In genomic region chr5:84602371-84602771, GRCh38 we compare ENCODE assay signal across 31 cellular contexts.
DNase-seq lines count a peak whose midpoint lies in the region; ATAC-seq, FAIRE-seq and TF ChIP-seq lines count a peak whose summit lies in the region.
"Had no signal": no experiment of that assay in that cellular context is flagged by ENCODE, and none has a peak within 500 bp of the region (broad histone marks: within the 10 kb centered on the region; RNA-seq: fewer than 3 reads in every experiment).

No MANE protein-coding gene starts in this region.

- DNase-seq in MV-4-11 (lab: John Stamatoyannopoulos, UW) = peak; percentile 62
- no peak for DNase-seq in H1 (ENCODE audit: low read depth in 1 of 2, low spot score in 2 of 2)
- no peak for DNase-seq in stimulated activated naive B cell treated with anti-CD40 and anti-IgM and Interleukin-4, amounts not matched to agents 10 μg/mL and 1 μg/mL and 100 μg/mL, for 72 hours
- no peak for DNase-seq in foreskin keratinocyte
- DNase-seq in activated CD8-positive, alpha-beta memory T cell treated with anti-CD3 and anti-CD28 coated beads for 24 hours = no peak
- DNase-seq: activated CD4-positive, alpha-beta T cell treated with anti-CD3 and anti-CD28 coated beads, Interleukin-2, amount 10 ng/mL, durations not matched to agents 24 days and 14 days; activated T-cell treated with anti-CD3 and anti-CD28 coated beads, Interleukin-2, amount 50 U/mL, for 48 hours; adrenal gland; brain microvascular endothelial cell; Calu3; DND-41; foreskin melanocyte; Karpas-422; left colon; NCI-H1048; NCI-H1694; NCI-H510A treated with DMSO at 0.1 percent for 48 hours; PC-9; Right ventricle myocardium superior; stimulated activated CD4-positive, alpha-beta T cell treated with anti-CD3 and anti-CD28 coated beads, Interleukin-4, amount 100 ng/mL, for 4 hours; stimulated activated naive CD4-positive, alpha-beta T cell; testis; WERI-Rb-1 had no signal

- H3K36me3 Mint-ChIP-seq in stimulated activated naive B cell treated with anti-CD40 and anti-IgM and Interleukin-4, amounts not matched to agents 10 μg/mL and 1 μg/mL and 100 μg/mL, for 72 hours = no peaks in the 10 kb centered on the region
- H3K36me3 Mint-ChIP-seq: memory B cell had no signal

- no peak overlapping the region for H3K23ac ChIP-seq in H1 (ENCODE audit: insufficient read length)

- H3K9me3 Mint-ChIP-seq in stimulated activated naive B cell treated with anti-CD40 and anti-IgM and Interleukin-4, amounts not matched to agents 10 μg/mL and 1 μg/mL and 100 μg/mL, for 72 hours = peaks cover 0 to 4% of the 10 kb centered on the region in 2 donors
- H3K9me3 Mint-ChIP-seq: activated CD4-positive, alpha-beta T cell treated with anti-CD3 and anti-CD28 coated beads, Interleukin-2, amount 10 ng/mL, durations not matched to agents 24 days and 14 days had no signal

- H3K23me2 ChIP-seq in H1 (ENCODE audit: low read depth, low read length) = no peaks in the 10 kb centered on the region

- no peak overlapping the region for H3K4me3 Mint-ChIP-seq in stimulated activated naive B cell treated with anti-CD40 and anti-IgM and Interleukin-4, amounts not matched to agents 10 μg/mL and 1 μg/mL and 100 μg/mL, for 72 hours
- H3K4me3 Mint-ChIP-seq: activated CD4-positive, alpha-beta T cell treated with anti-CD3 and anti-CD28 coated beads, Interleukin-2, amount 10 ng/mL, durations not matched to agents 24 days and 14 days; memory B cell had no signal

- peaks cover 0 to under 1% (median 0%) of the 10 kb centered on the region in 4 experiments; a peak in 2 of 8 replicates for H3K36me3 ChIP-seq in H1 (ENCODE audit: control insufficient read depth in 2 of 4, insufficient read depth in 4 of 4, low read length in 3 of 4)
- H3K36me3 ChIP-seq: adrenal gland, brain microvascular endothelial cell, prostate gland, WERI-Rb-1 had no signal

- H3K79me2 ChIP-seq in H1 (ENCODE audit: control insufficient read depth in 1 of 2, insufficient read depth in 2 of 2, low read length in 2 of 2) = no peaks in the 10 kb centered on the region

- H2BK20ac ChIP-seq in H1 (ENCODE audit: low read length) = no peak overlapping the region

- H3K56ac ChIP-seq in H1 (replicated peaks; ENCODE audit: insufficient read length, low read depth, low read length) = no peak overlapping the region

- 67% methylated on average over 1 of the region's 1 CpG; no CpG with 5 or more reads in 1 of the 2 experiments for WGBS in H1 (ENCODE audit: extremely low coverage in 1 of 2, insufficient coverage in 1 of 2, insufficient read length in 1 of 2, insufficient replicate concordance in 2 of 2, low coverage in 1 of 2, low lambda C conversion rate in 2 of 2, missing lambda C conversion rate in 1 of 2), 2 experiments

- no peak overlapping the region for H3K4me3 ChIP-seq in H1 (ENCODE audit: extremely low read depth in 1 of 4, insufficient read depth in 2 of 4, low read depth in 3 of 4, low read length in 4 of 4)
- H3K4me3 ChIP-seq: adrenal gland, PC-9, prostate gland, testis had no signal

- H4K20me1 ChIP-seq in H1 (replicated peaks in 1 of 2; ENCODE audit: control insufficient read depth in 1 of 2, insufficient read depth in 2 of 2, low read length in 2 of 2) = no peaks in the 10 kb centered on the region

- H3K27me3 ChIP-seq in H1 (replicated peaks in 1 of 4; ENCODE audit: control insufficient read depth in 3 of 4, extremely low read depth in 1 of 4, insufficient read depth in 3 of 4, low read length in 3 of 4) (no peaks in the 10 kb centered on the region), foreskin keratinocyte (no peaks in the 10 kb centered on the region)
- H3K27me3 ChIP-seq: adrenal gland, brain microvascular endothelial cell, testis had no signal

- peaks cover 2 to 5% of the 10 kb centered on the region in 2 donors for H3K4me1 Mint-ChIP-seq in stimulated activated naive B cell treated with anti-CD40 and anti-IgM and Interleukin-4, amounts not matched to agents 10 μg/mL and 1 μg/mL and 100 μg/mL, for 72 hours
- H3K4me1 Mint-ChIP-seq: activated CD4-positive, alpha-beta T cell treated with anti-CD3 and anti-CD28 coated beads, Interleukin-2, amount 10 ng/mL, durations not matched to agents 24 days and 14 days; memory B cell had no signal

- H2AFZ ChIP-seq in H1 (ENCODE audit: low read length) = 0 out of 2 replicates have a peak overlapping the region, but pooled peaks have one; percentile 35
- H2AFZ ChIP-seq: PC-9 had no signal

- CTCF ChIA-PET in H1 (lab: Charles Lee; ENCODE audit: partially characterized antibody) = interaction anchor here (1.0 to 1.4 kb wide), 2 partner anchors 11 to 514 kb away, joined by 3 read pairs; no protein-coding TSS in a partner anchor

- no peak overlapping the region for H2AK5ac ChIP-seq in H1 (ENCODE audit: low read depth, low read length)

- no peak overlapping the region for H3K14ac ChIP-seq in H1 (ENCODE audit: insufficient read length)

- H2BK120ac ChIP-seq in H1 (replicated peaks; ENCODE audit: low read depth, low read length) = no peak overlapping the region

- H3K18ac ChIP-seq in H1 (ENCODE audit: extremely low read depth, low read length) = no peak overlapping the region

- no peaks in the 10 kb centered on the region for H3K27me3 Mint-ChIP-seq in stimulated activated naive B cell treated with anti-CD40 and anti-IgM and Interleukin-4, amounts not matched to agents 10 μg/mL and 1 μg/mL and 100 μg/mL, for 72 hours
- H3K27me3 Mint-ChIP-seq: activated CD4-positive, alpha-beta T cell treated with anti-CD3 and anti-CD28 coated beads, Interleukin-2, amount 10 ng/mL, durations not matched to agents 24 days and 14 days; memory B cell had no signal

- POLR2A ChIA-PET in H1 (lab: Charles Lee; ENCODE audit: partially characterized antibody) = no interaction called here

- H2BK12ac ChIP-seq in H1 (ENCODE audit: low read depth, low read length) = no peak overlapping the region

- no peak for TF ChIP-seq RAD21 in H1 (IDR thresholded peaks at IDR 0.05 in 1 of 2, conservative IDR thresholded peaks at IDR 0.05 in 1 of 2; ENCODE audit: low read depth in 2 of 2, low read length in 2 of 2)

- no peak for TF ChIP-seq POLR2A in H1 (IDR thresholded peaks at IDR 0.05; ENCODE audit: control extremely low read depth in 1 of 2, low read depth in 2 of 2, low read length in 2 of 2)

- peaks cover 0 to under 1% of the 10 kb centered on the region in 2 experiments; a peak in 1 of 4 replicates for H3K9me3 ChIP-seq in H1 (ENCODE audit: insufficient read depth in 2 of 2, low read depth in 1 of 2, low read length in 1 of 2)
- H3K9me3 ChIP-seq: adrenal gland, prostate gland, testis had no signal

- H2BK5ac ChIP-seq in H1 (ENCODE audit: low read depth, low read length) = peak overlapping the region; percentile 0; the same call in 1 of the 2 replicates

- H3K27ac Mint-ChIP-seq in stimulated activated naive B cell treated with anti-CD40 and anti-IgM and Interleukin-4, amounts not matched to agents 10 μg/mL and 1 μg/mL and 100 μg/mL, for 72 hours = no peak overlapping the region
- H3K27ac Mint-ChIP-seq: activated CD4-positive, alpha-beta T cell treated with anti-CD3 and anti-CD28 coated beads, Interleukin-2, amount 10 ng/mL, durations not matched to agents 24 days and 14 days; memory B cell had no signal

- no peak overlapping the region for H3K4ac ChIP-seq in H1 (replicated peaks; ENCODE audit: insufficient read length, low read depth, low read length)

- peak; percentile 81 for FAIRE-seq in H1 (lab: Jason Lieb, UNC)
- FAIRE-seq: endothelial cell of umbilical vein, HepG2, urothelium cell line had no signal

- ATAC-seq in GM18870 (IDR thresholded peaks at IDR 0.05; ENCODE audit: unreplicated experiment) (peak; percentile 61), foreskin keratinocyte (no peak), GM19397 (IDR thresholded peaks at IDR 0.05; ENCODE audit: unreplicated experiment) (no peak)
- ATAC-seq in stimulated activated naive B cell treated with anti-CD40 and anti-IgM and Interleukin-4, amounts not matched to agents 10 μg/mL and 1 μg/mL and 100 μg/mL, for 72 hours (replicated peaks) = peak; percentile 4 to 14
- ATAC-seq: HepG2, left colon had no signal

- H3K4me2 ChIP-seq in H1 (ENCODE audit: insufficient read depth in 1 of 2, low read depth in 2 of 2, low read length in 2 of 2) = no peak overlapping the region
- H3K4me2 ChIP-seq: PC-9 had no signal

- no peak overlapping the region for H3K9ac ChIP-seq in H1 (replicated peaks in 1 of 4; ENCODE audit: extremely low read depth in 1 of 4, low read depth in 3 of 4, low read length in 3 of 4)

- H4K91ac ChIP-seq in H1 (replicated peaks; ENCODE audit: insufficient read length, low read length) = no peak overlapping the region

- no peak overlapping the region for H4K8ac ChIP-seq in H1 (ENCODE audit: extremely low read depth, insufficient read depth, low read length)

- H2BK15ac ChIP-seq in H1 (ENCODE audit: low read length) = no peak overlapping the region

- TF ChIP-seq CTCF in H1 (IDR thresholded peaks at IDR 0.05; ENCODE audit: control extremely low read depth in 1 of 3, insufficient read depth in 1 of 3, low read depth in 1 of 3, low read length in 3 of 3) (no peak), foreskin keratinocyte (conservative IDR thresholded peaks at IDR 0.05) (no peak)

- H3K4me1 ChIP-seq in H1 (replicated peaks in 1 of 4; ENCODE audit: control insufficient read depth in 3 of 4, insufficient read depth in 4 of 4, low read length in 3 of 4) (peaks cover 2 to 19% (median 10%) of the 10 kb centered on the region in 4 experiments; a peak in 6 of 7 replicates), foreskin keratinocyte (no peaks in the 10 kb centered on the region)
- H3K4me1 ChIP-seq: prostate gland, testis had no signal

- H3K27ac ChIP-seq in H1 (ENCODE audit: low read depth, low read length) (no peak overlapping the region), foreskin keratinocyte (no peak overlapping the region)
- H3K27ac ChIP-seq: adrenal gland, brain microvascular endothelial cell, C4-2B, PC-9, prostate gland, testis, WERI-Rb-1 had no signal

- H3K79me1 ChIP-seq in H1 (ENCODE audit: low read depth, low read length) = no peaks in the 10 kb centered on the region

- no peak for TF ChIP-seq EP300 in H1 (IDR thresholded peaks at IDR 0.05; ENCODE audit: borderline replicate concordance in 1 of 2, low read depth in 2 of 2, low read length in 2 of 2)

- no peak overlapping the region for H4K5ac ChIP-seq in H1 (ENCODE audit: insufficient read length, low read depth, low read length)

TF ChIP-seq in H1, 55 proteins besides CTCF, POLR2A, EP300 and RAD21 (continues in another document):
- TF ChIP-seq POLR2AphosphoS5 (IDR thresholded peaks at IDR 0.05; ENCODE audit: low read depth, low read length) = no peak
- TF ChIP-seq JUN (IDR thresholded peaks at IDR 0.05; ENCODE audit: low read depth, low read length) = no peak
- TF ChIP-seq NANOG (IDR thresholded peaks at IDR 0.05; ENCODE audit: insufficient read depth, low read depth, low read length, poor library complexity, severe bottlenecking) = no peak
- no peak for TF ChIP-seq ATF3 (IDR thresholded peaks at IDR 0.05; ENCODE audit: insufficient read depth, low read depth, low read length)
- no peak for TF ChIP-seq SP1 (IDR thresholded peaks at IDR 0.05; ENCODE audit: low read depth, low read length)
- TF ChIP-seq RBBP5 (IDR thresholded peaks at IDR 0.05; ENCODE audit: borderline replicate concordance, low read depth, low read length) = no peak

Comparison
In these comparisons a context has a peak if more than half of its experiments do, and no peak if none do; other contexts are left out.
1. ATAC-seq: peak in GM18870 (single experiment) and stimulated activated naive B cell treated with anti-CD40 and anti-IgM and Interleukin-4, amounts not matched to agents 10 μg/mL and 1 μg/mL and 100 μg/mL, for 72 hours (2 of 2); none in foreskin keratinocyte (single experiment) and GM19397 (single experiment).